14 cellular contexts compared by ENCODE assay signal in the genomic region with DNA sequence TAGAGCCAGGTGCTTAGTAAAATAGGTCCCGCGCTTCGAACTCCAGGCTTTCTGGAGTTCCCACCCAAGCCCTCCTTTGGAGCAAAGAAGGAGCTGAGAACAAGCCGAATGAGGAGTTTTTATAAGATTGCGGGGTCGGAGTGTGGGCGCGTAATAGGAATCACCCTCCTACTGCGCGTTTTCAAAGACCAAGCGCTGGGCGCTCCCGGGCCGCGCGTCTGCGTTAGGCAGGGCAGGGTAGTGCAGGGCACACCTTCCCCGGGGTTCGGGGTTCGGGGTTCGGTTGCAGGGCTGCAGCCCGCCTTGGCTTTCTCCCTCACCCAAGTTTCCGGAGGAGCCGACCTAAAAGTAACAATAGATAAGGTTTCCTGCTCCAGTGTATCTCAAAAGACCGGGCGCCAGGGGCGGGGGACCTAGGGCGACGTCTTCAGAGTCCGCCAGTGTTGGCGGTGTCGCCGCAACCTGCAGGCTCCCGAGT. TPM values are rescaled to one million over a fixed set of nuclear protein-coding genes. Genes with fewer than 3 reads are reported as not detected.
DNase-seq lines count a peak whose midpoint lies in the region; ATAC-seq and TF ChIP-seq lines count a peak whose summit lies in the region.
"Had no signal": no experiment of that assay in that cellular context is flagged by ENCODE, and none has a peak within 500 bp of the region (broad histone marks: within the 10 kb centered on the region; RNA-seq: fewer than 3 reads in every experiment).

No MANE protein-coding gene starts in this region.

- BruUV-seq in mammary epithelial cell (replicated peaks; lab: Mats Ljungman, UMichigan) = no TSS peak

- H3K79me2 ChIP-seq in mammary epithelial cell (ENCODE audit: insufficient read depth, low read length) = no peaks in the 10 kb centered on the region

- no peak overlapping the region for H2AFZ ChIP-seq in mammary epithelial cell (ENCODE audit: low read depth, low read length)

- no peak overlapping the region for H3K4me2 ChIP-seq in mammary epithelial cell (ENCODE audit: insufficient read depth, low read depth, low read length)

- H3K9me3 ChIP-seq in breast epithelium (no peaks in the 10 kb centered on the region), mammary epithelial cell (replicated peaks; ENCODE audit: insufficient read depth, low read length) (peaks cover 16% of the 10 kb centered on the region), esophagus squamous epithelium (no peaks in the 10 kb centered on the region), muscle layer of duodenum (ENCODE audit: control insufficient read depth in 1 of 2, low read length in 2 of 2) (peaks cover 0 to 3% of the 10 kb centered on the region in 2 donors), uterus (no peaks in the 10 kb centered on the region)
- H3K9me3 ChIP-seq: prostate gland had no signal

- H3K4me1 ChIP-seq in breast epithelium (no peaks in the 10 kb centered on the region), mammary epithelial cell (ENCODE audit: insufficient read depth, low read length) (no peaks in the 10 kb centered on the region), esophagus squamous epithelium (peaks cover 6 to 44% (median 21%) of the 10 kb centered on the region in 3 donors), muscle layer of duodenum (ENCODE audit: control insufficient read depth in 1 of 2, insufficient read depth in 2 of 2, low read length in 2 of 2) (peaks cover 0 to 20% of the 10 kb centered on the region in 2 donors), uterus (peaks cover 0 to 17% of the 10 kb centered on the region in 2 donors)
- H3K4me1 ChIP-seq: prostate gland had no signal

- dilution Hi-C loops in mammary epithelial cell (cut with HindIII; ENCODE audit: low sequenced_read_pairs) = no loop called here

- TF ChIP-seq CTCF in breast epithelium (IDR thresholded peaks at IDR 0.05) = no peak
- no peak for TF ChIP-seq CTCF in mammary epithelial cell (conservative IDR thresholded peaks at IDR 0.05 in 1 of 2, IDR thresholded peaks at IDR 0.05 in 1 of 2; ENCODE audit: extremely low read depth in 1 of 2, insufficient read depth in 1 of 2, low read depth in 1 of 2, low read length in 2 of 2)
- TF ChIP-seq CTCF in esophagus squamous epithelium (IDR thresholded peaks at IDR 0.05) = no peak
- no peak for TF ChIP-seq CTCF in uterus (IDR thresholded peaks at IDR 0.05)

- CTCF ChIA-PET in mammary epithelial cell (lab: Charles Lee; ENCODE audit: low non-redundant PET) = no interaction called here

- no peak overlapping the region for H3K9ac ChIP-seq in mammary epithelial cell (ENCODE audit: insufficient read depth, low read length)

- no peak overlapping the region for H3K27ac ChIP-seq in breast epithelium
- no peak overlapping the region for H3K27ac ChIP-seq in mammary epithelial cell (ENCODE audit: insufficient read depth, low read depth, low read length)
- no peak overlapping the region for H3K27ac ChIP-seq in esophagus squamous epithelium
- no peak overlapping the region for H3K27ac ChIP-seq in muscle layer of duodenum (ENCODE audit: low read length)
- no peak overlapping the region for H3K27ac ChIP-seq in uterus
- H3K27ac ChIP-seq: prostate gland had no signal

- no peak for TF ChIP-seq POLR2A in breast epithelium (IDR thresholded peaks at IDR 0.05)
- TF ChIP-seq POLR2A in esophagus squamous epithelium (IDR thresholded peaks at IDR 0.05) = no peak
- TF ChIP-seq POLR2A in uterus (IDR thresholded peaks at IDR 0.05) = no peak

- H3K36me3 ChIP-seq in breast epithelium (no peaks in the 10 kb centered on the region), mammary epithelial cell (ENCODE audit: insufficient read depth, low read length) (no peaks in the 10 kb centered on the region), esophagus squamous epithelium (no peaks in the 10 kb centered on the region), muscle layer of duodenum (ENCODE audit: control insufficient read depth in 1 of 2, insufficient read depth in 2 of 2, low read length in 2 of 2) (no peaks in the 10 kb centered on the region), uterus (no peaks in the 10 kb centered on the region)
- H3K36me3 ChIP-seq: prostate gland had no signal

- no peak for DNase-seq in breast epithelium (ENCODE audit: low spot score in 2 of 2)
- DNase-seq in mammary epithelial cell = no peak
- no peak for DNase-seq in esophagus squamous epithelium (lab: John Stamatoyannopoulos, UW)
- no peak for DNase-seq in uterus
- no peak for DNase-seq in NCI-H2107 (lab: John Stamatoyannopoulos, UW)
- no peak for DNase-seq in effector CD4-positive, alpha-beta T cell
- DNase-seq: hippocampal formation, NCI-H446 treated with DMSO at 0.1 percent for 48 hours had no signal

- peak overlapping the region; percentile 36 to 67 (median 44) for H3K4me3 ChIP-seq in breast epithelium
- no peak overlapping the region for H3K4me3 ChIP-seq in mammary epithelial cell (replicated peaks in 1 of 3; ENCODE audit: insufficient read depth in 1 of 3, low read depth in 2 of 3, low read length in 3 of 3)
- H3K4me3 ChIP-seq in esophagus squamous epithelium = peak overlapping the region in 3 of 4 donors; percentile 39 to 61 (median 42)
- H3K4me3 ChIP-seq in muscle layer of duodenum (ENCODE audit: low read depth in 1 of 2, low read length in 2 of 2) = peak overlapping the region; percentile 41 to 43
- peak overlapping the region; percentile 9 to 17 for H3K4me3 ChIP-seq in uterus
- H3K4me3 ChIP-seq: K562 had no signal

- ATAC-seq in HG02571 (IDR thresholded peaks at IDR 0.05; ENCODE audit: unreplicated experiment) = no peak
- ATAC-seq: K562 had no signal

- in situ Hi-C loops in mammary epithelial cell (cut with MboI; ENCODE audit: low sequenced_read_pairs in 2 of 2) = no loop called here

- intact Hi-C loops in breast epithelium (cut with DNase I; ENCODE audit: low total_unique reads) = no loop called here
- intact Hi-C loops in mammary epithelial cell (cut with micrococcal nuclease) = no loop called here
- intact Hi-C loops in esophagus squamous epithelium (cut with DNase I) = no loop called here
- intact Hi-C loops in uterus (cut with DNase I; ENCODE audit: low total_unique reads) = no loop called here

- WGBS in mammary epithelial cell (ENCODE audit: low coverage, missing lambda C conversion rate) = 40% methylated on average over 4 of the region's 34 CpGs
- 13 to 16% methylated on average over 8 to 26 of the region's 34 CpGs for WGBS in esophagus squamous epithelium, 2 donors

- no peaks in the 10 kb centered on the region for H4K20me1 ChIP-seq in mammary epithelial cell (ENCODE audit: insufficient read depth, low read length)

- peaks cover 0 to 47% of the 10 kb centered on the region in 2 donors for H3K27me3 ChIP-seq in breast epithelium
- H3K27me3 ChIP-seq in mammary epithelial cell (ENCODE audit: insufficient read depth, low read length) = peaks cover 3% of the 10 kb centered on the region
- peaks cover 0 to 63% (median 12%) of the 10 kb centered on the region in 4 donors for H3K27me3 ChIP-seq in esophagus squamous epithelium
- peaks cover 6% of the 10 kb centered on the region for H3K27me3 ChIP-seq in muscle layer of duodenum (ENCODE audit: low read depth, low read length)
- no peaks in the 10 kb centered on the region for H3K27me3 ChIP-seq in uterus

RNA-seq across cellular contexts. Expression of a gene that starts 3.6 kb away (rescaled TPM):
- total RNA-seq in breast epithelium = under 1 TPM; 0.16 to 0.33 (median 0.29) TPM
- under 1 TPM in 1 of 2 donors, not detected in 1; under 0.01 TPM for total RNA-seq in mammary epithelial cell
- polyA plus RNA-seq in mammary epithelial cell = not detected
- not detected for polyA minus RNA-seq in mammary epithelial cell
- under 1 TPM in 2 of 4 donors, not detected in 2; 0.19 to 0.67 TPM for total RNA-seq in esophagus squamous epithelium
- total RNA-seq in uterus = 1 to 10 TPM; 1.2 to 2.7 (median 1.7) TPM
- total RNA-seq: activated CD8-positive, alpha-beta memory T cell treated with anti-CD3 and anti-CD28 coated beads for 36 hours; K562 had no signal
- polyA plus RNA-seq: K562 had no signal

RNA-seq across cellular contexts. Expression of a gene that starts 44.6 kb away (rescaled TPM):
- 10 to 100 TPM; 11.9 to 25.6 (median 24.8) TPM for total RNA-seq in breast epithelium
- total RNA-seq in mammary epithelial cell = not detected
- polyA plus RNA-seq in mammary epithelial cell = not detected
- polyA minus RNA-seq in mammary epithelial cell = not detected
- 10 to 100 TPM in 2 of 4 donors, 1 to 10 TPM in 2; 5.4 to 18.5 (median 9.3) TPM for total RNA-seq in esophagus squamous epithelium
- total RNA-seq in uterus = 100 to 1,000 TPM in 1 of 4 donors, 10 to 100 TPM in 3; 39.7 to 161 (median 64.5) TPM
- total RNA-seq: activated CD8-positive, alpha-beta memory T cell treated with anti-CD3 and anti-CD28 coated beads for 36 hours; bronchial epithelial cell; K562 had no signal
- polyA plus RNA-seq: K562 had no signal

Comparison
In these comparisons a context has a peak if more than half of its experiments do, and no peak if none do; other contexts are left out.
1. H3K4me3 ChIP-seq: peak in breast epithelium (3 of 3), esophagus squamous epithelium (3 of 4), muscle layer of duodenum (2 of 2) and uterus (2 of 2); none in mammary epithelial cell (0 of 3).
2. RNA of a gene that starts 44.6 kb away (total RNA-seq): 39.7 to 161 TPM in uterus, 11.9 to 25.6 TPM in breast epithelium and 5.4 to 18.5 TPM in esophagus squamous epithelium; not detected in mammary epithelial cell; every median in the first group is over 4 times any median in the second.